Comparison of ENCODE assay signal across 1 cellular context in the genomic region with DNA sequence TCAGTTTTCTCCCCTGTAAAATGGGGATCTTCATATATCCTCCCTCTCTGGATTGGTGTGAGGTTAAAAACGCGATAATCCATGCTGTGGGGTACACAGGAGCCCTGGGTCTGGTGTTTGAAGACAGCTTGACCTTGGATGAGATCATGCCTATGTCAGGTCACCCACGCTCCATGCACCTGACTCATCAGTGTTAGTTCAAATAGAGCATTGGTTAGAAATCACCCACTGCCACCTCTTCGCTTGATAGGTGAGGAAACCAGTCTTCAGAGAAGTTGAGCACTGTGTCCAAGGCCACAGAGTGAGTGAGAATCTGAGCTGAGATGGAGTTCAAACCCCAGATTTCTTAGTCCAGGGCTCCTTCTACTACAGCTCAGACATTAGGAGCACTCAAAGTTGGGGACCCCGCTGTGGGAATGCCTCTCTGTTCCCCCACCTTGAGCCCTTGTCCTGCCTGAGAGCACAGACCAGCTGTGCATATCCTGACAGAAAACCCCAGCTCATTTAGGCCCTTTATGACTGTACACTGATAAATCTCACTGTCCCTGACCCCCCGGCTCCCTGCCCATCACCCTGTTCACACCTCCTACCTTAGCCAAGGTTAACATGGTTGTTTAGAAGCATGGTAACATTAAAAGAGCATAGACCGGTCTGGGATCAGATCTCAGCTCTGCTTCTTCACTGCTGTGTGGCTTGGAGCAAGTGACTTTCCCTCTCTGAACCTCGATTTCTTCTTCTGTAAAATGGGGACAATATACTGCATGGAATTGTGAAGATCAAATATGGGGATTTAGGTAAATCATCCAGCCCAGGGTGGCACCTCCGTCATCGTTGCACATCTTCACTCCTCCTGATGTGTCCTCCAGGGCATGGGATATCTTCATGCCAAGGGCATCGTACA.
TF ChIP-seq lines count a peak whose summit lies in the region.

No MANE protein-coding gene starts in this region.

TF ChIP-seq in WTC11, 78 proteins besides CTCF, POLR2A, EP300 and RAD21:
- TF ChIP-seq SMAD4 (CRISPR knock-in tag; IDR thresholded peaks at IDR 0.05), result no peak
- TF ChIP-seq NR3C1 (CRISPR knock-in tag; conservative IDR thresholded peaks at IDR 0.05; ENCODE audit: low read depth), result no peak
- TF ChIP-seq TCF7 (CRISPR knock-in tag; IDR thresholded peaks at IDR 0.05; ENCODE audit: low read depth), result no peak
- no peak for TF ChIP-seq CREB1 (CRISPR knock-in tag; IDR thresholded peaks at IDR 0.05)
- no peak for TF ChIP-seq ZNF121 (CRISPR knock-in tag; IDR thresholded peaks at IDR 0.05)
- no peak for TF ChIP-seq NFATC4 (CRISPR knock-in tag; IDR thresholded peaks at IDR 0.05)
- TF ChIP-seq, protein P1, sequence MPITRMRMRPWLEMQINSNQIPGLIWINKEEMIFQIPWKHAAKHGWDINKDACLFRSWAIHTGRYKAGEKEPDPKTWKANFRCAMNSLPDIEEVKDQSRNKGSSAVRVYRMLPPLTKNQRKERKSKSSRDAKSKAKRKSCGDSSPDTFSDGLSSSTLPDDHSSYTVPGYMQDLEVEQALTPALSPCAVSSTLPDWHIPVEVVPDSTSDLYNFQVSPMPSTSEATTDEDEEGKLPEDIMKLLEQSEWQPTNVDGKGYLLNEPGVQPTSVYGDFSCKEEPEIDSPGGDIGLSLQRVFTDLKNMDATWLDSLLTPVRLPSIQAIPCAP (CRISPR knock-in tag; IDR thresholded peaks at IDR 0.05), result no peak
- TF ChIP-seq NFYB (CRISPR knock-in tag; conservative IDR thresholded peaks at IDR 0.05; ENCODE audit: low read depth), result no peak
- TF ChIP-seq, protein P2, sequence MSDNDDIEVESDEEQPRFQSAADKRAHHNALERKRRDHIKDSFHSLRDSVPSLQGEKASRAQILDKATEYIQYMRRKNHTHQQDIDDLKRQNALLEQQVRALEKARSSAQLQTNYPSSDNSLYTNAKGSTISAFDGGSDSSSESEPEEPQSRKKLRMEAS (CRISPR knock-in tag; IDR thresholded peaks at IDR 0.05), result no peak
- no peak for TF ChIP-seq GABPB1 (CRISPR knock-in tag; IDR thresholded peaks at IDR 0.05)
- TF ChIP-seq RORB (CRISPR knock-in tag; IDR thresholded peaks at IDR 0.05), result no peak
- TF ChIP-seq, protein P3, sequence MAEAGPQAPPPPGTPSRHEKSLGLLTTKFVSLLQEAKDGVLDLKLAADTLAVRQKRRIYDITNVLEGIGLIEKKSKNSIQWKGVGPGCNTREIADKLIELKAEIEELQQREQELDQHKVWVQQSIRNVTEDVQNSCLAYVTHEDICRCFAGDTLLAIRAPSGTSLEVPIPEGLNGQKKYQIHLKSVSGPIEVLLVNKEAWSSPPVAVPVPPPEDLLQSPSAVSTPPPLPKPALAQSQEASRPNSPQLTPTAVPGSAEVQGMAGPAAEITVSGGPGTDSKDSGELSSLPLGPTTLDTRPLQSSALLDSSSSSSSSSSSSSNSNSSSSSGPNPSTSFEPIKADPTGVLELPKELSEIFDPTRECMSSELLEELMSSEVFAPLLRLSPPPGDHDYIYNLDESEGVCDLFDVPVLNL (CRISPR knock-in tag; IDR thresholded peaks at IDR 0.05; ENCODE audit: borderline replicate concordance, low read depth), result no peak
- no peak for TF ChIP-seq ZNF317 (CRISPR knock-in tag; IDR thresholded peaks at IDR 0.05; ENCODE audit: borderline replicate concordance, low read depth)
- TF ChIP-seq, protein P4, sequence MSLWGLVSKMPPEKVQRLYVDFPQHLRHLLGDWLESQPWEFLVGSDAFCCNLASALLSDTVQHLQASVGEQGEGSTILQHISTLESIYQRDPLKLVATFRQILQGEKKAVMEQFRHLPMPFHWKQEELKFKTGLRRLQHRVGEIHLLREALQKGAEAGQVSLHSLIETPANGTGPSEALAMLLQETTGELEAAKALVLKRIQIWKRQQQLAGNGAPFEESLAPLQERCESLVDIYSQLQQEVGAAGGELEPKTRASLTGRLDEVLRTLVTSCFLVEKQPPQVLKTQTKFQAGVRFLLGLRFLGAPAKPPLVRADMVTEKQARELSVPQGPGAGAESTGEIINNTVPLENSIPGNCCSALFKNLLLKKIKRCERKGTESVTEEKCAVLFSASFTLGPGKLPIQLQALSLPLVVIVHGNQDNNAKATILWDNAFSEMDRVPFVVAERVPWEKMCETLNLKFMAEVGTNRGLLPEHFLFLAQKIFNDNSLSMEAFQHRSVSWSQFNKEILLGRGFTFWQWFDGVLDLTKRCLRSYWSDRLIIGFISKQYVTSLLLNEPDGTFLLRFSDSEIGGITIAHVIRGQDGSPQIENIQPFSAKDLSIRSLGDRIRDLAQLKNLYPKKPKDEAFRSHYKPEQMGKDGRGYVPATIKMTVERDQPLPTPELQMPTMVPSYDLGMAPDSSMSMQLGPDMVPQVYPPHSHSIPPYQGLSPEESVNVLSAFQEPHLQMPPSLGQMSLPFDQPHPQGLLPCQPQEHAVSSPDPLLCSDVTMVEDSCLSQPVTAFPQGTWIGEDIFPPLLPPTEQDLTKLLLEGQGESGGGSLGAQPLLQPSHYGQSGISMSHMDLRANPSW (CRISPR knock-in tag; conservative IDR thresholded peaks at IDR 0.05; ENCODE audit: low read depth), result no peak
